ENCODE assay signal across 15 cellular contexts in genomic region chr20:25223765-25224720, GRCh38. TPM values are rescaled to one million over a fixed set of nuclear protein-coding genes. Genes with fewer than 3 reads are reported as not detected.
DNase-seq lines count a peak whose midpoint lies in the region; ATAC-seq, FAIRE-seq and TF ChIP-seq lines count a peak whose summit lies in the region.
"Had no signal": no experiment of that assay in that cellular context is flagged by ENCODE, and none has a peak within 500 bp of the region (broad histone marks: within the 10 kb centered on the region; RNA-seq: fewer than 3 reads in every experiment).

No MANE protein-coding gene starts in this region.

- no peak for TF ChIP-seq POLR2A in endothelial cell of umbilical vein (IDR thresholded peaks at IDR 0.05; ENCODE audit: low read depth, low read length)

- peak overlapping the region; percentile 68 for H3K27ac Mint-ChIP-seq in activated CD8-positive, alpha-beta T cell treated with anti-CD3 and anti-CD28 coated beads for 36 hours
- no peak overlapping the region for H3K27ac Mint-ChIP-seq in activated CD8-positive, alpha-beta T cell treated with anti-CD3 and anti-CD28 coated beads, Interleukin-2, amount 10 ng/mL, durations not matched to agents 7 days and 5 days
- H3K27ac Mint-ChIP-seq: activated naive CD4-positive, alpha-beta T cell treated with anti-CD3 and anti-CD28 coated beads, Interleukin-2, amount 50 U/mL, for 24 hours had no signal

- no peaks in the 10 kb centered on the region for H3K27me3 ChIP-seq in endothelial cell of umbilical vein (ENCODE audit: control insufficient read depth in 2 of 2, insufficient read depth in 2 of 2, low read length in 2 of 2)
- no peaks in the 10 kb centered on the region for H3K27me3 ChIP-seq in skeletal muscle satellite cell (ENCODE audit: control insufficient read depth, insufficient read depth, low read length)
- H3K27me3 ChIP-seq: MG63 had no signal

- H3K36me3 Mint-ChIP-seq in activated CD8-positive, alpha-beta T cell treated with anti-CD3 and anti-CD28 coated beads for 36 hours (ENCODE audit: low read depth): no peaks in the 10 kb centered on the region
- no peaks in the 10 kb centered on the region for H3K36me3 Mint-ChIP-seq in activated CD8-positive, alpha-beta T cell treated with anti-CD3 and anti-CD28 coated beads, Interleukin-2, amount 10 ng/mL, durations not matched to agents 7 days and 5 days (ENCODE audit: low read depth)
- H3K36me3 Mint-ChIP-seq: activated naive CD4-positive, alpha-beta T cell treated with anti-CD3 and anti-CD28 coated beads, Interleukin-2, amount 50 U/mL, for 24 hours had no signal

- H3K4me3 ChIP-seq in endothelial cell of umbilical vein (replicated peaks in 1 of 3; ENCODE audit: insufficient read depth in 1 of 3, low read depth in 1 of 3, low read length in 3 of 3): no peak overlapping the region
- no peak overlapping the region for H3K4me3 ChIP-seq in skeletal muscle satellite cell (ENCODE audit: low read length)
- H3K4me3 ChIP-seq: lung, MG63 had no signal

- DNase-seq in activated CD8-positive, alpha-beta T cell treated with anti-CD3 and anti-CD28 coated beads for 36 hours: no peak
- no peak for DNase-seq in activated CD8-positive, alpha-beta T cell treated with anti-CD3 and anti-CD28 coated beads, Interleukin-2, amount 10 ng/mL, durations not matched to agents 7 days and 5 days
- DNase-seq in M059J (ENCODE audit: low read depth) (peak; percentile 15), endothelial cell of umbilical vein (ENCODE audit: low read depth, low spot score) (no peak), KBM-7 (no peak), COLO829 (ENCODE audit: low spot score) (no peak)
- DNase-seq: GOT3, NCI-H2081 treated with DMSO at 0.1 percent for 48 hours, nephron progenitor cell, SIG-M5 had no signal

- POLR2A ChIA-PET in activated CD8-positive, alpha-beta T cell treated with anti-CD3 and anti-CD28 coated beads for 36 hours (lab: Charles Lee): interaction anchor here (0.8 to 1.3 kb wide), 3 partner anchors 13 to 17 kb away, joined by 3 to 5 read pairs (median 3); no protein-coding TSS in a partner anchor
- POLR2A ChIA-PET in activated CD8-positive, alpha-beta T cell treated with anti-CD3 and anti-CD28 coated beads, Interleukin-2, amount 10 ng/mL, durations not matched to agents 7 days and 5 days (lab: Charles Lee): interaction anchor here (0.7 to 1.1 kb wide), 2 partner anchors 23 to 103 kb away, joined by 3 read pairs; no protein-coding TSS in a partner anchor
- POLR2A ChIA-PET in endothelial cell of umbilical vein (lab: Charles Lee): interaction anchor here (0.6 kb wide), 1 partner anchor 387 kb away, joined by 3 read pairs; no protein-coding TSS in a partner anchor

- H2AFZ ChIP-seq in endothelial cell of umbilical vein (ENCODE audit: low read depth, low read length): no peak overlapping the region

- in situ Hi-C loops in KBM-7 (cut with MboI; ENCODE audit: low pct_unique_long_range_greater_than_20kb, low sequenced_read_pairs): no loop called here

- CTCF ChIA-PET in activated CD8-positive, alpha-beta T cell treated with anti-CD3 and anti-CD28 coated beads for 36 hours (lab: Charles Lee): interaction anchor here (1.0 to 1.6 kb wide), 2 partner anchors 8 to 35 kb away, joined by 3 to 5 read pairs; no protein-coding TSS in a partner anchor
- CTCF ChIA-PET in activated CD8-positive, alpha-beta T cell treated with anti-CD3 and anti-CD28 coated beads, Interleukin-2, amount 10 ng/mL, durations not matched to agents 7 days and 5 days (lab: Charles Lee): interaction anchor here (0.6 to 2.2 kb wide), 2 partner anchors 23 to 175 kb away, joined by 3 to 7 read pairs; no protein-coding TSS in a partner anchor
- CTCF ChIA-PET in endothelial cell of umbilical vein (lab: Charles Lee): interaction anchor here (0.6 to 9.7 kb wide), 9 partner anchors 9 to 195 kb away, joined by 3 to 93 read pairs (median 3); partner anchors contain the start of gene PYGB

- intact Hi-C loops in activated CD8-positive, alpha-beta T cell treated with anti-CD3 and anti-CD28 coated beads for 36 hours (cut with micrococcal nuclease): no loop called here
- intact Hi-C loops in endothelial cell of umbilical vein (cut with micrococcal nuclease): no loop called here

- no peaks in the 10 kb centered on the region for H3K9me3 ChIP-seq in endothelial cell of umbilical vein (replicated peaks; ENCODE audit: control insufficient read depth, insufficient read depth, low read length)
- no peaks in the 10 kb centered on the region for H3K9me3 ChIP-seq in skeletal muscle satellite cell (replicated peaks; ENCODE audit: low read length)
- H3K9me3 ChIP-seq: MG63 had no signal

- dilution Hi-C loops in endothelial cell of umbilical vein (cut with MboI; ENCODE audit: extremely low pct_ligation_motif_present, low sequenced_read_pairs): no loop called here

- no peaks in the 10 kb centered on the region for H4K20me1 ChIP-seq in endothelial cell of umbilical vein (replicated peaks; ENCODE audit: control insufficient read depth, extremely low read depth, insufficient read depth, low read length)

- H3K4me1 ChIP-seq in endothelial cell of umbilical vein (ENCODE audit: control insufficient read depth, extremely low read depth, insufficient read depth, low read length): peaks cover 18% of the 10 kb centered on the region
- peaks cover 63% of the 10 kb centered on the region for H3K4me1 ChIP-seq in skeletal muscle satellite cell (ENCODE audit: control insufficient read depth, insufficient read depth, low read length)

- FAIRE-seq in endothelial cell of umbilical vein (lab: Jason Lieb, UNC): no peak

- no peaks in the 10 kb centered on the region for H3K27me3 Mint-ChIP-seq in activated CD8-positive, alpha-beta T cell treated with anti-CD3 and anti-CD28 coated beads for 36 hours
- no peaks in the 10 kb centered on the region for H3K27me3 Mint-ChIP-seq in activated CD8-positive, alpha-beta T cell treated with anti-CD3 and anti-CD28 coated beads, Interleukin-2, amount 10 ng/mL, durations not matched to agents 7 days and 5 days (ENCODE audit: low read depth)
- H3K27me3 Mint-ChIP-seq: activated naive CD4-positive, alpha-beta T cell treated with anti-CD3 and anti-CD28 coated beads, Interleukin-2, amount 50 U/mL, for 24 hours had no signal

- no peak for TF ChIP-seq CTCF in activated CD8-positive, alpha-beta T cell treated with anti-CD3 and anti-CD28 coated beads for 36 hours (IDR thresholded peaks at IDR 0.05)
- no peak for TF ChIP-seq CTCF in endothelial cell of umbilical vein (IDR thresholded peaks at IDR 0.05; ENCODE audit: extremely low read depth in 1 of 2, insufficient read depth in 1 of 2, low read depth in 1 of 2, low read length in 2 of 2)

- no peaks in the 10 kb centered on the region for H3K79me2 ChIP-seq in endothelial cell of umbilical vein (ENCODE audit: control insufficient read depth, insufficient read depth, low read length)

- peak overlapping the region; percentile 43 for H3K27ac ChIP-seq in endothelial cell of umbilical vein (ENCODE audit: insufficient read depth, low read depth, low read length)

- H3K4me1 Mint-ChIP-seq in activated CD8-positive, alpha-beta T cell treated with anti-CD3 and anti-CD28 coated beads for 36 hours (ENCODE audit: low read depth): peaks cover 9% of the 10 kb centered on the region
- H3K4me1 Mint-ChIP-seq in activated CD8-positive, alpha-beta T cell treated with anti-CD3 and anti-CD28 coated beads, Interleukin-2, amount 10 ng/mL, durations not matched to agents 7 days and 5 days (ENCODE audit: low read depth): peaks cover 8% of the 10 kb centered on the region
- H3K4me1 Mint-ChIP-seq: activated naive CD4-positive, alpha-beta T cell treated with anti-CD3 and anti-CD28 coated beads, Interleukin-2, amount 50 U/mL, for 24 hours had no signal

- no peak overlapping the region for H3K4me3 Mint-ChIP-seq in activated CD8-positive, alpha-beta T cell treated with anti-CD3 and anti-CD28 coated beads for 36 hours
- H3K4me3 Mint-ChIP-seq in activated CD8-positive, alpha-beta T cell treated with anti-CD3 and anti-CD28 coated beads, Interleukin-2, amount 10 ng/mL, durations not matched to agents 7 days and 5 days: no peak overlapping the region
- H3K4me3 Mint-ChIP-seq: activated naive CD4-positive, alpha-beta T cell treated with anti-CD3 and anti-CD28 coated beads, Interleukin-2, amount 50 U/mL, for 24 hours; nephron progenitor cell had no signal

- no peak for ATAC-seq in activated CD8-positive, alpha-beta T cell treated with anti-CD3 and anti-CD28 coated beads for 36 hours
- ATAC-seq in activated CD8-positive, alpha-beta T cell treated with anti-CD3 and anti-CD28 coated beads, Interleukin-2, amount 10 ng/mL, durations not matched to agents 7 days and 5 days: no peak
- ATAC-seq in HG03342 (IDR thresholded peaks at IDR 0.05; ENCODE audit: unreplicated experiment): no peak

- H3K4me2 ChIP-seq in endothelial cell of umbilical vein (ENCODE audit: insufficient read depth, low read length) (no peak overlapping the region), skeletal muscle satellite cell (ENCODE audit: low read length) (peak overlapping the region; percentile 19)

- H3K9ac ChIP-seq in endothelial cell of umbilical vein (replicated peaks; ENCODE audit: extremely low read depth, insufficient read depth, low read length) (no peak overlapping the region), skeletal muscle satellite cell (ENCODE audit: low read depth, low read length) (peak overlapping the region; percentile 67)

- no peaks in the 10 kb centered on the region for H3K9me1 ChIP-seq in endothelial cell of umbilical vein (replicated peaks; ENCODE audit: control insufficient read depth, extremely low read depth, insufficient read depth, low read length)

- BruUV-seq in endothelial cell of umbilical vein (replicated peaks; lab: Mats Ljungman, UMichigan): no TSS peak

- no peaks in the 10 kb centered on the region for H3K9me3 Mint-ChIP-seq in activated CD8-positive, alpha-beta T cell treated with anti-CD3 and anti-CD28 coated beads for 36 hours
- no peaks in the 10 kb centered on the region for H3K9me3 Mint-ChIP-seq in activated CD8-positive, alpha-beta T cell treated with anti-CD3 and anti-CD28 coated beads, Interleukin-2, amount 10 ng/mL, durations not matched to agents 7 days and 5 days (ENCODE audit: insufficient read depth)
- H3K9me3 Mint-ChIP-seq: activated naive CD4-positive, alpha-beta T cell treated with anti-CD3 and anti-CD28 coated beads, Interleukin-2, amount 50 U/mL, for 24 hours; nephron progenitor cell had no signal

- H3K36me3 ChIP-seq in endothelial cell of umbilical vein (ENCODE audit: control insufficient read depth in 2 of 2, extremely low read depth in 1 of 2, insufficient read depth in 2 of 2, low read length in 2 of 2) (peaks cover 0 to 3% of the 10 kb centered on the region in 2 experiments), skeletal muscle satellite cell (ENCODE audit: insufficient read depth, low read length) (peaks cover 42% of the 10 kb centered on the region)
- H3K36me3 ChIP-seq: MG63 had no signal

RNA-seq across cellular contexts. Expression of gene PYGB, which starts 23.8 kb away (rescaled TPM):
- 10 to 100 TPM; 26.1 to 26.5 TPM for total RNA-seq in activated CD8-positive, alpha-beta T cell treated with anti-CD3 and anti-CD28 coated beads for 36 hours
- total RNA-seq in activated CD8-positive, alpha-beta T cell treated with anti-CD3 and anti-CD28 coated beads, Interleukin-2, amount 10 ng/mL, durations not matched to agents 7 days and 5 days: 10 to 100 TPM; 33.9 TPM
- total RNA-seq in M059J (2014; rRNA removed; shearing (Covaris generic)): 94.7 and 131 TPM in 2 replicates
- 57.2 and 60.2 TPM in 2 replicates for total RNA-seq in endothelial cell of umbilical vein
- polyA plus RNA-seq in endothelial cell of umbilical vein: 36.1 and 39.5 TPM in 2 replicates
- 34.7 and 35.1 TPM in 2 replicates for polyA plus RNA-seq in endothelial cell of umbilical vein (2011; cell fraction: cytosol; rRNA removed)
- 77.3 and 91.5 TPM in 2 replicates for polyA plus RNA-seq in endothelial cell of umbilical vein (2011; cell fraction: nucleus; rRNA removed)
- polyA plus RNA-seq in endothelial cell of umbilical vein (2012): 74.6 and 78.9 TPM in 2 replicates
- 53.3 and 57.9 TPM in 2 replicates for polyA minus RNA-seq in endothelial cell of umbilical vein
- polyA minus RNA-seq in endothelial cell of umbilical vein (2011; cell fraction: cytosol; rRNA and poly(A)+ RNA removed): 11.0 TPM
- 20.6 and 25.1 TPM in 2 replicates for polyA minus RNA-seq in endothelial cell of umbilical vein (2011; cell fraction: nucleus; rRNA and poly(A)+ RNA removed)
- total RNA-seq in skeletal muscle satellite cell (2012; rRNA removed): 414 and 533 TPM in 2 replicates

RNA-seq across cellular contexts. Expression of gene ENTPD6, which starts 28.5 kb away (rescaled TPM):
- total RNA-seq in activated CD8-positive, alpha-beta T cell treated with anti-CD3 and anti-CD28 coated beads for 36 hours: 10 to 100 TPM; 39.4 to 42.8 TPM
- total RNA-seq in activated CD8-positive, alpha-beta T cell treated with anti-CD3 and anti-CD28 coated beads, Interleukin-2, amount 10 ng/mL, durations not matched to agents 7 days and 5 days: 10 to 100 TPM; 31.9 TPM
- total RNA-seq in M059J (2014; rRNA removed; shearing (Covaris generic)): 57.9 and 67.9 TPM in 2 replicates
- total RNA-seq in endothelial cell of umbilical vein: 51.2 and 52.2 TPM in 2 replicates
- 86.3 and 87.0 TPM in 2 replicates for polyA plus RNA-seq in endothelial cell of umbilical vein
- polyA plus RNA-seq in endothelial cell of umbilical vein (2011; cell fraction: cytosol; rRNA removed): 57.3 and 62.1 TPM in 2 replicates
- polyA plus RNA-seq in endothelial cell of umbilical vein (2011; cell fraction: nucleus; rRNA removed): 119 and 126 TPM in 2 replicates
- polyA plus RNA-seq in endothelial cell of umbilical vein (2012): 50.9 and 69.0 TPM in 2 replicates
- polyA minus RNA-seq in endothelial cell of umbilical vein: 57.4 and 58.9 TPM in 2 replicates
- polyA minus RNA-seq in endothelial cell of umbilical vein (2011; cell fraction: cytosol; rRNA and poly(A)+ RNA removed): 10.8 TPM
- 26.4 and 27.4 TPM in 2 replicates for polyA minus RNA-seq in endothelial cell of umbilical vein (2011; cell fraction: nucleus; rRNA and poly(A)+ RNA removed)
- total RNA-seq in skeletal muscle satellite cell (2012; rRNA removed): 75.4 and 76.6 TPM in 2 replicates
